In genomic region chr2:203535078-203535783, GRCh38 we compare ENCODE assay signal across 8 cellular contexts. TPM values are rescaled to one million over a fixed set of nuclear protein-coding genes. Genes with fewer than 3 reads are reported as not detected.
DNase-seq lines count a peak whose midpoint lies in the region; ATAC-seq and TF ChIP-seq lines count a peak whose summit lies in the region.

TSS of gene RAPH1 (minus strand) at chr2:203535301. CDS start at chr2:203495353, 39,948 bp downstream.

- peaks cover 3% of the 10 kb centered on the region for H3K9me3 ChIP-seq in MG63
- no peaks in the 10 kb centered on the region for H3K9me3 ChIP-seq in SK-N-SH

- POLR2A ChIA-PET in SK-N-SH (lab: Yijun Ruan, JAX) = no interaction called here

- H3K27ac Mint-ChIP-seq in activated naive CD8-positive, alpha-beta T cell = peak within 1 kb of the TSS; percentile 50

- H3K4me1 ChIP-seq in SK-N-SH (ENCODE audit: control insufficient read depth in 1 of 2, insufficient read depth in 2 of 2, low read depth in 1 of 2, low read length in 1 of 2) = peaks cover 4 to 10% of the 10 kb centered on the region in 2 experiments; a peak in 2 of 4 replicates

- 0% methylated on average over 10 of the region's 92 CpGs for WGBS in SK-N-SH (ENCODE audit: low lambda C conversion rate)

- DNase-seq in CMK (ENCODE audit: low read depth) = peak; percentile 30
- DNase-seq in MG63 = peak; percentile 95
- peak; percentile 95 for DNase-seq in SK-N-SH
- no peak for DNase-seq in glomerular endothelial cell (ENCODE audit: extremely low read depth, low read depth, low spot score)
- DNase-seq in nucleus accumbens (lab: John Stamatoyannopoulos, UW) = peak in 55 of 56 donors; percentile 9 to 84 (median 63)
- peak; percentile 5 to 84 (median 52) for DNase-seq in substantia nigra (lab: John Stamatoyannopoulos, UW)

- H3K4me3 ChIP-seq in MG63 (peak within 1 kb of the TSS; percentile 91), SK-N-SH (ENCODE audit: low read depth in 2 of 2, low read length in 1 of 2) (peak within 1 kb of the TSS; percentile 92 to 95)

- peaks cover 27% of the 10 kb centered on the region for H3K4me1 Mint-ChIP-seq in activated naive CD8-positive, alpha-beta T cell (ENCODE audit: low read depth)

- CTCF ChIA-PET in SK-N-SH (lab: Yijun Ruan, JAX) = no interaction called here

- peaks cover 6% of the 10 kb centered on the region for H3K36me3 Mint-ChIP-seq in activated naive CD8-positive, alpha-beta T cell

- H2AFZ ChIP-seq in SK-N-SH (ENCODE audit: low read depth) = peak within 1 kb of the TSS; percentile 58

- peak within 1 kb of the TSS; percentile 95 for H3K9ac ChIP-seq in SK-N-SH

- TF ChIP-seq RAD21 in SK-N-SH (IDR thresholded peaks at IDR 0.05; ENCODE audit: low read length) = no peak; the same call in 1 of the 2 replicates

- H3K9me3 Mint-ChIP-seq in activated naive CD8-positive, alpha-beta T cell (ENCODE audit: low read depth) = peaks cover 19% of the 10 kb centered on the region

- peaks cover 19% of the 10 kb centered on the region for H3K36me3 ChIP-seq in MG63
- H3K36me3 ChIP-seq in SK-N-SH (replicated peaks in 1 of 2; ENCODE audit: control insufficient read depth in 1 of 2, insufficient read depth in 2 of 2, low read length in 1 of 2) = no peaks in the 10 kb centered on the region

- peaks cover 15% of the 10 kb centered on the region for H3K27me3 Mint-ChIP-seq in activated naive CD8-positive, alpha-beta T cell

- no peak for TF ChIP-seq CTCF in SK-N-SH (IDR thresholded peaks at IDR 0.05)

- no peak for TF ChIP-seq EP300 in SK-N-SH (IDR thresholded peaks at IDR 0.05; ENCODE audit: borderline replicate concordance in 1 of 2, low read depth in 1 of 2, low read length in 1 of 2)

- peaks cover 23% of the 10 kb centered on the region for H3F3A ChIP-seq in SK-N-SH (replicated peaks; ENCODE audit: insufficient read depth)

- H3K9me2 ChIP-seq in SK-N-SH = no peaks in the 10 kb centered on the region

- peak within 1 kb of the TSS; percentile 83 to 90 for H3K27ac ChIP-seq in SK-N-SH (ENCODE audit: low read depth in 2 of 2, low read length in 1 of 2)
- peak within 1 kb of the TSS; percentile 77 for H3K27ac ChIP-seq in substantia nigra (ENCODE audit: low read depth, low read length, poor library complexity, severe bottlenecking)

- peaks cover 25% of the 10 kb centered on the region for H4K20me1 ChIP-seq in SK-N-SH (ENCODE audit: insufficient read depth)

- H3K27me3 ChIP-seq in MG63 (no peaks in the 10 kb centered on the region), SK-N-SH (ENCODE audit: insufficient read depth) (no peaks in the 10 kb centered on the region)

- peak within 1 kb of the TSS; percentile 85 for H3K4me2 ChIP-seq in SK-N-SH

- peak; percentile 70 for ATAC-seq in GM21619 (IDR thresholded peaks at IDR 0.05; ENCODE audit: unreplicated experiment)

- H3K4me3 Mint-ChIP-seq in activated naive CD8-positive, alpha-beta T cell = peak within 1 kb of the TSS; percentile 88

- H3K79me2 ChIP-seq in SK-N-SH (ENCODE audit: insufficient read depth) = peaks cover 40% of the 10 kb centered on the region

TF ChIP-seq in SK-N-SH, 30 proteins besides CTCF, POLR2A, EP300 and RAD21:
- TF ChIP-seq ELF1 (IDR thresholded peaks at IDR 0.05) (0 out of 2 replicates have a peak, but pooled peaks have one; percentile 7), TAF1 (IDR thresholded peaks at IDR 0.05; ENCODE audit: borderline replicate concordance, low read depth, low read length) (peak; percentile 42; the same call in 1 of the 2 replicates), CHD2 (IDR thresholded peaks at IDR 0.05; ENCODE audit: low read length, partially characterized antibody) (peak; percentile 37), FOXJ3 (CRISPR knock-in tag; IDR thresholded peaks at IDR 0.05) (no peak), PBX3 (IDR thresholded peaks at IDR 0.05) (peak; percentile 80), GABPA (IDR thresholded peaks at IDR 0.05; ENCODE audit: low read depth) (peak; percentile 35; the same call in 1 of the 2 replicates), SMC3 (IDR thresholded peaks at IDR 0.05; ENCODE audit: low read depth, low read length) (no peak; the same call in 1 of the 2 replicates), REST (IDR thresholded peaks at IDR 0.05; ENCODE audit: low read depth, low read length) (0 out of 2 replicates have a peak, but pooled peaks have one; percentile 40), POLR2AphosphoS5 (IDR thresholded peaks at IDR 0.05; ENCODE audit: low read depth, low read length) (peak; percentile 62; the same call in 1 of the 2 replicates), USF1 (IDR thresholded peaks at IDR 0.05; ENCODE audit: borderline replicate concordance, low read depth) (no peak), RFX5 (IDR thresholded peaks at IDR 0.05; ENCODE audit: low read length) (no peak), NRF1 (IDR thresholded peaks at IDR 0.05; ENCODE audit: low read depth, low read length) (peak; percentile 27; the same call in 1 of the 2 replicates)

RNA-seq across cellular contexts. Expression of gene RAPH1, which starts in this region (rescaled TPM):
- 12.5 and 57.0 TPM in 2 replicates for total RNA-seq in MG63 (2014; rRNA removed; shearing (Covaris generic); ENCODE audit: low replicate concordance)
- 6.5 and 6.7 TPM in 2 replicates for polyA plus RNA-seq in SK-N-SH (2012; rRNA removed)
- polyA plus RNA-seq in SK-N-SH (2012; cell fraction: cytosol; rRNA removed) = 10.1 and 10.5 TPM in 2 replicates
- 23.0 and 24.1 TPM in 2 replicates for polyA plus RNA-seq in SK-N-SH (2012; cell fraction: nucleus; rRNA removed)
- 62.1 and 69.8 TPM in 2 replicates for total RNA-seq in glomerular endothelial cell
